Comparison of ENCODE assay signal across 15 cellular contexts in the genomic region with DNA sequence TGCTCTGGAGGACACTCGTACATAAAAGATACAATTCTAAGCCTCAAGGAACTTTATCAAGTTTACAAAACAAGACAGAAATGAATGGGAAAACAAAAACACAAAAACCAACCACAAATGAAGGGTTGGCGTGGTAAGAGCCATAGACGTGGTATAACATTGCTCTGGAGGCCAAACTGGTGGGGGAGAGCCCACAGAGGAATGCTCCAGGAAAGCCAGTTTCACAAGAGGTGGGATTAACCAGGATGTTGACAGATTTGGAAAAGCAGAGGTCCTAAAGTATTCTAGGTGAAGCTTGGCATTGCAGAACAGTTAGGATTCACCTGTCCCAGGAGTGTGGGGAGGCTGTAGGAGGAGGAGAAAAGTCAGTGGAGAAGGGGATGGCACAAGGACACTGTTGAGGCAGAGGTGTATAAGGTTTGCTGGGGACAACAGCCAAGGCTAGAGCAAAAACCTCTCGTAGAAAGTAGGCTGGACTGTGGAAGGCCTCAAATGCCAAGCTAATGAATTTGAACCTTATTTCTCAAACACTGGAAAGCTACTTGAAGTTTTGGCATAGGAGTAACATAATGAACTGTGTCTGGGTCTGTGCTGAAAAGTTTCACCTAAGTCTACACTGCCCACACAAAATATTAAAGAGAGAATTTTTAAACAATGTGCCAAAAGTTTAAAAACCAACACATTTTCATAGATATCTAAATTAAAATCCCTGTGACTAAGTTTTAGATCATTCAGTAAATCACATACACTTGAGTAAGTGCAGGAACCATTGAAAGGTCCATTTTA.
DNase-seq lines count a peak whose midpoint lies in the region; ATAC-seq, FAIRE-seq and TF ChIP-seq lines count a peak whose summit lies in the region.
"Had no signal": no experiment of that assay in that cellular context is flagged by ENCODE, and none has a peak within 500 bp of the region (broad histone marks: within the 10 kb centered on the region; RNA-seq: fewer than 3 reads in every experiment).

No MANE protein-coding gene starts in this region.

- H3K9me3 ChIP-seq in HepG2 (ENCODE audit: low read length) (no peaks in the 10 kb centered on the region), right lobe of liver (no peaks in the 10 kb centered on the region), vagina (no peaks in the 10 kb centered on the region)
- H3K9me3 ChIP-seq: pancreas had no signal

- H3K27me3 ChIP-seq in HepG2 (ENCODE audit: control insufficient read depth in 1 of 2, insufficient read depth in 2 of 2, low read length in 2 of 2) (no peaks in the 10 kb centered on the region), right lobe of liver (no peaks in the 10 kb centered on the region), vagina (no peaks in the 10 kb centered on the region)
- H3K27me3 ChIP-seq: pancreas had no signal

- in situ Hi-C loops in HepG2 (cut with HindIII; ENCODE audit: extremely low pct_ligation_motif_present, low pct_unique_long_range_greater_than_20kb) = no loop called here

- 86% methylated on average over 4 of the region's 4 CpGs for WGBS in HepG2 (ENCODE audit: low lambda C conversion rate)
- WGBS in right lobe of liver (ENCODE audit: insufficient coverage, low coverage, low lambda C conversion rate, missing lambda C conversion rate) = 82% methylated on average over 4 of the region's 4 CpGs

- no peak overlapping the region for H3K4me3 Mint-ChIP-seq in chondrocyte (ENCODE audit: unreplicated experiment)
- H3K4me3 Mint-ChIP-seq in osteocyte (ENCODE audit: unreplicated experiment) = no peak overlapping the region
- H3K4me3 Mint-ChIP-seq: activated CD8-positive, alpha-beta T cell treated with anti-CD3 and anti-CD28 coated beads for 36 hours had no signal

- H3K9me3 Mint-ChIP-seq in chondrocyte (ENCODE audit: low read depth) = no peaks in the 10 kb centered on the region
- H3K9me3 Mint-ChIP-seq in osteocyte (ENCODE audit: unreplicated experiment) = no peaks in the 10 kb centered on the region
- H3K9me3 Mint-ChIP-seq: activated CD8-positive, alpha-beta T cell treated with anti-CD3 and anti-CD28 coated beads for 36 hours had no signal

- H3K4me1 ChIP-seq in HepG2 (ENCODE audit: insufficient read depth, low read length) (peaks cover 91% of the 10 kb centered on the region), right lobe of liver (peaks cover 0 to 55% (median 6%) of the 10 kb centered on the region in 4 donors), vagina (peaks cover 75% of the 10 kb centered on the region)

- peaks cover 5% of the 10 kb centered on the region for H3K36me3 Mint-ChIP-seq in chondrocyte (ENCODE audit: low read depth)
- peaks cover 3% of the 10 kb centered on the region for H3K36me3 Mint-ChIP-seq in osteocyte (ENCODE audit: unreplicated experiment)

- no TSS peak for BruUV-seq in HepG2 (replicated peaks; lab: Mats Ljungman, UMichigan)

- no peaks in the 10 kb centered on the region for H4K20me1 ChIP-seq in HepG2 (ENCODE audit: insufficient read depth, low read length)

- H3K4me1 Mint-ChIP-seq in chondrocyte (ENCODE audit: low read depth) (peaks cover 88% of the 10 kb centered on the region), osteocyte (ENCODE audit: unreplicated experiment) (peaks cover 90% of the 10 kb centered on the region)

- H3K9ac ChIP-seq in HepG2 (ENCODE audit: insufficient read depth, low read depth, low read length) = no peak overlapping the region

- H3K4me3 ChIP-seq in HepG2 (replicated peaks in 1 of 3; ENCODE audit: insufficient read depth in 1 of 3, low read depth in 2 of 3, low read length in 3 of 3) (no peak overlapping the region), right lobe of liver (no peak overlapping the region), vagina (no peak overlapping the region)
- H3K4me3 ChIP-seq: pancreas, SK-N-MC had no signal

- H3K27me3 Mint-ChIP-seq in chondrocyte (ENCODE audit: low read depth) (no peaks in the 10 kb centered on the region), osteocyte (ENCODE audit: unreplicated experiment) (no peaks in the 10 kb centered on the region)
- H3K27me3 Mint-ChIP-seq: activated CD8-positive, alpha-beta T cell treated with anti-CD3 and anti-CD28 coated beads for 36 hours had no signal

- CTCF ChIA-PET in HepG2 (lab: Yijun Ruan, JAX; ENCODE audit: low intra/inter-chr PET ratio, low total read pairs) = no interaction called here

- intact Hi-C loops in HepG2 (cut with micrococcal nuclease; ENCODE audit: unreplicated experiment) (no loop called here), right lobe of liver (cut with DNase I) (no loop called here), vagina (cut with DNase I) (loop anchor here (10.0 kb wide), 1 partner anchor 126 kb away; no protein-coding TSS in a partner anchor)

- DNase-seq in HepG2 (ENCODE audit: low spot score) = peak; percentile 63
- no peak for DNase-seq in right lobe of liver
- no peak for DNase-seq in chondrocyte (ENCODE audit: low spot score)
- no peak for DNase-seq in osteocyte (ENCODE audit: extremely low spot score, unreplicated experiment)
- no peak for DNase-seq in vagina (ENCODE audit: extremely low spot score in 2 of 2)
- DNase-seq in NCI-H524 treated with DMSO at 0.1 percent for 48 hours (lab: John Stamatoyannopoulos, UW) = no peak
- DNase-seq in retina = no peak
- DNase-seq: ACHN; activated CD8-positive, alpha-beta T cell treated with anti-CD3 and anti-CD28 coated beads for 36 hours; COR-L47; mesendoderm; NCI-H2171 treated with DMSO at 0.1 percent for 48 hours; pancreas had no signal

- no peak for FAIRE-seq in HepG2 (lab: Jason Lieb, UNC)
- FAIRE-seq: pancreas had no signal

- ATAC-seq in HepG2 (no peak), right lobe of liver (no peak), HG03108 (IDR thresholded peaks at IDR 0.05; ENCODE audit: unreplicated experiment) (no peak)
- ATAC-seq: activated CD8-positive, alpha-beta T cell treated with anti-CD3 and anti-CD28 coated beads for 36 hours; pancreas had no signal

- TF ChIP-seq EP300 in HepG2 (IDR thresholded peaks at IDR 0.05; ENCODE audit: low read depth in 2 of 2, low read length in 2 of 2) (peak in 1 of 2 experiments; percentile 50; a peak in 1 of 4 replicates), HepG2 (CRISPR knock-in tag; IDR thresholded peaks at IDR 0.05; ENCODE audit: borderline replicate concordance) (no peak)

- TF ChIP-seq CTCF in HepG2 (CRISPR knock-in tag; IDR thresholded peaks at IDR 0.05) (no peak), right lobe of liver (IDR thresholded peaks at IDR 0.05) (no peak), chondrocyte (IDR thresholded peaks at IDR 0.05) (no peak), osteocyte (IDR thresholded peaks at IDR 0.05) (no peak), vagina (IDR thresholded peaks at IDR 0.05) (no peak)

- H2AFZ ChIP-seq in HepG2 (ENCODE audit: low read length) = no peak overlapping the region

- no peak for TF ChIP-seq RAD21 in HepG2 (CRISPR knock-in tag; IDR thresholded peaks at IDR 0.05)

- H3K27ac Mint-ChIP-seq in chondrocyte (ENCODE audit: unreplicated experiment) (peak overlapping the region; percentile 69), osteocyte (ENCODE audit: unreplicated experiment) (peak overlapping the region; percentile 93)
- H3K27ac Mint-ChIP-seq: activated CD8-positive, alpha-beta T cell treated with anti-CD3 and anti-CD28 coated beads for 36 hours had no signal

- TF ChIP-seq POLR2A in HepG2 (IDR thresholded peaks at IDR 0.05; ENCODE audit: insufficient read depth in 1 of 2, low read depth in 2 of 2, low read length in 2 of 2) = no peak
- no peak for TF ChIP-seq POLR2A in right lobe of liver (IDR thresholded peaks at IDR 0.05)
- no peak for TF ChIP-seq POLR2A in vagina (IDR thresholded peaks at IDR 0.05)

- H3K27ac ChIP-seq in HepG2 (ENCODE audit: extremely low read length, insufficient read depth, low read length) (no peak overlapping the region), right lobe of liver (no peak overlapping the region), vagina (peak overlapping the region; percentile 47)
- H3K27ac ChIP-seq: SK-N-MC had no signal

- no peaks in the 10 kb centered on the region for H3K36me3 ChIP-seq in HepG2 (replicated peaks in 1 of 2; ENCODE audit: control insufficient read depth in 1 of 2, insufficient read depth in 2 of 2, low read length in 2 of 2)
- H3K36me3 ChIP-seq in right lobe of liver = peaks cover 0 to 3% (median 0%) of the 10 kb centered on the region in 4 donors
- H3K36me3 ChIP-seq in vagina = no peaks in the 10 kb centered on the region
- H3K36me3 ChIP-seq: pancreas had no signal

- POLR2A ChIA-PET in HepG2 (lab: Yijun Ruan, JAX) = interaction anchor here (1.4 kb wide), 1 partner anchor 9 kb away, joined by 3 read pairs; no protein-coding TSS in a partner anchor

- H3K79me2 ChIP-seq in HepG2 (ENCODE audit: insufficient read depth, low read length) = no peaks in the 10 kb centered on the region

- no peak overlapping the region for H3K4me2 ChIP-seq in HepG2 (ENCODE audit: low read depth, low read length)

TF ChIP-seq in HepG2, 621 proteins besides CTCF, POLR2A, EP300 and RAD21 (continues in another document):
- TF ChIP-seq, protein P1, sequence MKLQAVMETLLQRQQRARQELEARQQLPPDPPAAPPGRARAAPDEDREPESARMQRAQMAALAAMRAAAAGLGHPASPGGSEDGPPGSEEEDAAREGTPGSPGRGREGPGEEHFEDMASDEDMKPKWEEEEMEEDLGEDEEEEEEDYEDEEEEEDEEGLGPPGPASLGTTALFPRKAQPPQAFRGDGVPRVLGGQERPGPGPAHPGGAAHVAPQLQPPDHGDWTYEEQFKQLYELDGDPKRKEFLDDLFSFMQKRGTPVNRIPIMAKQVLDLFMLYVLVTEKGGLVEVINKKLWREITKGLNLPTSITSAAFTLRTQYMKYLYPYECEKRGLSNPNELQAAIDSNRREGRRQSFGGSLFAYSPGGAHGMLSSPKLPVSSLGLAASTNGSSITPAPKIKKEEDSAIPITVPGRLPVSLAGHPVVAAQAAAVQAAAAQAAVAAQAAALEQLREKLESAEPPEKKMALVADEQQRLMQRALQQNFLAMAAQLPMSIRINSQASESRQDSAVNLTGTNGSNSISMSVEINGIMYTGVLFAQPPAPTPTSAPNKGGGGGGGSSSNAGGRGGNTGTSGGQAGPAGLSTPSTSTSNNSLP (IDR thresholded peaks at IDR 0.05; ENCODE audit: low read depth, low read length) = no peak
- TF ChIP-seq, protein P2, sequence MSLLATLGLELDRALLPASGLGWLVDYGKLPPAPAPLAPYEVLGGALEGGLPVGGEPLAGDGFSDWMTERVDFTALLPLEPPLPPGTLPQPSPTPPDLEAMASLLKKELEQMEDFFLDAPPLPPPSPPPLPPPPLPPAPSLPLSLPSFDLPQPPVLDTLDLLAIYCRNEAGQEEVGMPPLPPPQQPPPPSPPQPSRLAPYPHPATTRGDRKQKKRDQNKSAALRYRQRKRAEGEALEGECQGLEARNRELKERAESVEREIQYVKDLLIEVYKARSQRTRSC (CRISPR knock-in tag; IDR thresholded peaks at IDR 0.05; ENCODE audit: low read depth) = no peak
- no peak for TF ChIP-seq NCOA2 (CRISPR knock-in tag; IDR thresholded peaks at IDR 0.05)
